8 cellular contexts compared by ENCODE assay signal in genomic region chr21:46634966-46635323, GRCh38. TPM values are rescaled to one million over a fixed set of nuclear protein-coding genes. Genes with fewer than 3 reads are reported as not detected.
DNase-seq lines count a peak whose midpoint lies in the region; ATAC-seq and TF ChIP-seq lines count a peak whose summit lies in the region.

No MANE protein-coding gene starts in this region.

- peaks cover 26% of the 10 kb centered on the region for H3K36me3 Mint-ChIP-seq in Calu3 (ENCODE audit: insufficient read depth, unreplicated experiment)

- H3K27ac Mint-ChIP-seq in Calu3 (ENCODE audit: unreplicated experiment), result peak overlapping the region; percentile 86

- TF ChIP-seq CTCF in Calu3 (IDR thresholded peaks at IDR 0.05; ENCODE audit: unreplicated experiment), result no peak

- DNase-seq in Calu3 (peak; percentile 39), LoVo (ENCODE audit: low spot score) (peak; percentile 65), RKO (ENCODE audit: low spot score) (peak; percentile 89), cerebellum (ENCODE audit: low spot score) (peak; percentile 55), kidney glomerular epithelial cell (lab: John Stamatoyannopoulos, UW) (peak; percentile 65), smooth muscle cell of the brain vasculature (ENCODE audit: low read depth, low spot score) (peak; percentile 77)
- DNase-seq in NK-92 treated with Interleukin-12 subunit alpha and Interleukin-12 subunit beta, amount 100 ng/mL, for 24 hours (lab: John Stamatoyannopoulos, UW), result no peak

- no peaks in the 10 kb centered on the region for H3K27me3 Mint-ChIP-seq in Calu3 (ENCODE audit: unreplicated experiment)

- H3K4me3 Mint-ChIP-seq in Calu3 (ENCODE audit: low read depth, unreplicated experiment), result peak overlapping the region; percentile 92

- H3K4me1 Mint-ChIP-seq in Calu3 (ENCODE audit: low read depth, unreplicated experiment), result peaks cover 14% of the 10 kb centered on the region

- CTCF ChIA-PET in Calu3 (lab: Charles Lee), result interaction anchor here (0.7 to 3.7 kb wide), 2 partner anchors 13 to 179 kb away, joined by 5 to 17 read pairs; no protein-coding TSS in a partner anchor

- no peaks in the 10 kb centered on the region for H3K9me3 Mint-ChIP-seq in Calu3 (ENCODE audit: low read depth, unreplicated experiment)

- ATAC-seq in GM21423 (IDR thresholded peaks at IDR 0.05; ENCODE audit: unreplicated experiment), result peak; percentile 9

- intact Hi-C loops in Calu3 (cut with micrococcal nuclease; ENCODE audit: unreplicated experiment), result no loop called here

- TSS peak; percentile 90 for BruUV-seq in Calu3 (replicated peaks; lab: Mats Ljungman, UMichigan)

RNA-seq across cellular contexts. Expression of gene PRMT2, which starts 0.5 kb away (rescaled TPM):
- total RNA-seq in Calu3 (2022), result 47.5 and 59.4 TPM in 2 replicates
- total RNA-seq in cerebellum, result 163 TPM

RNA-seq across cellular contexts. Expression of gene S100B, which starts 30.1 kb away (rescaled TPM):
- not detected in 2 replicates for total RNA-seq in Calu3 (2022)
- 22.5 TPM for total RNA-seq in cerebellum

Comparison
In these comparisons a context has a peak if more than half of its experiments do, and no peak if none do; other contexts are left out.
1. RNA of gene S100B, which starts 30.1 kb away (total RNA-seq): 22.5 TPM in cerebellum (single experiment); not detected in Calu3; every median in the first group is over 10 times any median in the second.